1 cellular context compared by ENCODE assay signal in the genomic region with DNA sequence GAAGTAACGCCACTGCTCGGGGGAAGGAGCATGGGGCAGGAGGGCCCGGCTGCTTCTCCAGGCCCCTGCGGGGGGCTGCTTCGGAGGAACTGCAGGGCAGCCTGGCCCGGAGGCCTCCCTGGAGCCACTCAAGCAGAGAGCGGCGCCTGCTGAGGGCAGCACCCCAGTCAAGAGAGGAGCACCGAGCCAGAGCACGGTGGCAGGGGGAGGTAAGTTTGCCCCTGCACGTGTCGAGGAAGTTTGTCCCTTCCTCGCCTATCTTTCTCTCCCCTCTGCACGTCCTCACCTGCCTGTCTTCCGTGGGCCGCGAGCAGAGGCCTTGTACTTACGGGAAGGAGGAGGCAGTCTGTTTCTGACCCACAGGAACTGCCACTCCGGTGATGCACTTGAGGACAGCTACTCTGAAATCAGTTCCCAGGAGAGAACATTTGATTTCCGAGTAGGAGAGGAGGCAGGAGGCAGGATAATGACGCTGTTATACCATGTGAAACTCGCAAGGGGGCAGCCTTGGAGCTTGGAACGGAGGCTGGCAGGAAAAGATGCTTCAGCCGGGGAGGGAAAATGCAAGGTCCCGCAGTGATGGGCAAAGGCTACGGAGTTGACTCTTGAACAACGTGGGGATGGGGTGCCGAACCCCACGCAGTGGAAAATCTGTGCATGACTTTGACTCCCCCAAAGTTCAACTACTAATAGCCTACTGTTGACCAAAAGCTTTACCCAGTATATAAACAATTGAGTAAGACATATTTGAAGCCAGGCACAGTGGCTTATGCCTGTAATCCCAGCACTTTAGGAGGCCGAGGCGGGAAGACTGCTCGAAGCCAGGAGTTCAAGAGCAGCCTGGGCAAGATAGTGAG.
TF ChIP-seq lines count a peak whose summit lies in the region.

No MANE protein-coding gene starts in this region.

TF ChIP-seq in K562, 482 proteins besides CTCF, POLR2A, EP300 and RAD21 (continued from another document and continues in another):
- TF ChIP-seq, protein P1, sequence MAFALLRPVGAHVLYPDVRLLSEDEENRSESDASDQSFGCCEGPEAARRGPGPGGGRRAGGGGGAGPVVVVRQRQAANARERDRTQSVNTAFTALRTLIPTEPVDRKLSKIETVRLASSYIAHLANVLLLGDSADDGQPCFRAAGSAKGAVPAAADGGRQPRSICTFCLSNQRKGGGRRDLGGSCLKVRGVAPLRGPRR (CRISPR knock-in tag; IDR thresholded peaks at IDR 0.05), result no peak
- TF ChIP-seq, protein P2, sequence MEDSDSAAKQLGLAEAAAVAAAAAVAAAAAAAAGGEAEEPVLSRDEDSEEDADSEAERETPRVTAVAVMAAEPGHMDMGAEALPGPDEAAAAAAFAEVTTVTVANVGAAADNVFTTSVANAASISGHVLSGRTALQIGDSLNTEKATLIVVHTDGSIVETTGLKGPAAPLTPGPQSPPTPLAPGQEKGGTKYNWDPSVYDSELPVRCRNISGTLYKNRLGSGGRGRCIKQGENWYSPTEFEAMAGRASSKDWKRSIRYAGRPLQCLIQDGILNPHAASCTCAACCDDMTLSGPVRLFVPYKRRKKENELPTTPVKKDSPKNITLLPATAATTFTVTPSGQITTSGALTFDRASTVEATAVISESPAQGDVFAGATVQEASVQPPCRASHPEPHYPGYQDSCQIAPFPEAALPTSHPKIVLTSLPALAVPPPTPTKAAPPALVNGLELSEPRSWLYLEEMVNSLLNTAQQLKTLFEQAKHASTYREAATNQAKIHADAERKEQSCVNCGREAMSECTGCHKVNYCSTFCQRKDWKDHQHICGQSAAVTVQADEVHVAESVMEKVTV (CRISPR knock-in tag; IDR thresholded peaks at IDR 0.05), result peak; percentile 95
- TF ChIP-seq, protein P3, sequence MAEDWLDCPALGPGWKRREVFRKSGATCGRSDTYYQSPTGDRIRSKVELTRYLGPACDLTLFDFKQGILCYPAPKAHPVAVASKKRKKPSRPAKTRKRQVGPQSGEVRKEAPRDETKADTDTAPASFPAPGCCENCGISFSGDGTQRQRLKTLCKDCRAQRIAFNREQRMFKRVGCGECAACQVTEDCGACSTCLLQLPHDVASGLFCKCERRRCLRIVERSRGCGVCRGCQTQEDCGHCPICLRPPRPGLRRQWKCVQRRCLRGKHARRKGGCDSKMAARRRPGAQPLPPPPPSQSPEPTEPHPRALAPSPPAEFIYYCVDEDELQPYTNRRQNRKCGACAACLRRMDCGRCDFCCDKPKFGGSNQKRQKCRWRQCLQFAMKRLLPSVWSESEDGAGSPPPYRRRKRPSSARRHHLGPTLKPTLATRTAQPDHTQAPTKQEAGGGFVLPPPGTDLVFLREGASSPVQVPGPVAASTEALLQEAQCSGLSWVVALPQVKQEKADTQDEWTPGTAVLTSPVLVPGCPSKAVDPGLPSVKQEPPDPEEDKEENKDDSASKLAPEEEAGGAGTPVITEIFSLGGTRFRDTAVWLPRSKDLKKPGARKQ (CRISPR knock-in tag; IDR thresholded peaks at IDR 0.05), result no peak
- TF ChIP-seq NFATC3 (IDR thresholded peaks at IDR 0.05), result no peak
- TF ChIP-seq, protein P4, sequence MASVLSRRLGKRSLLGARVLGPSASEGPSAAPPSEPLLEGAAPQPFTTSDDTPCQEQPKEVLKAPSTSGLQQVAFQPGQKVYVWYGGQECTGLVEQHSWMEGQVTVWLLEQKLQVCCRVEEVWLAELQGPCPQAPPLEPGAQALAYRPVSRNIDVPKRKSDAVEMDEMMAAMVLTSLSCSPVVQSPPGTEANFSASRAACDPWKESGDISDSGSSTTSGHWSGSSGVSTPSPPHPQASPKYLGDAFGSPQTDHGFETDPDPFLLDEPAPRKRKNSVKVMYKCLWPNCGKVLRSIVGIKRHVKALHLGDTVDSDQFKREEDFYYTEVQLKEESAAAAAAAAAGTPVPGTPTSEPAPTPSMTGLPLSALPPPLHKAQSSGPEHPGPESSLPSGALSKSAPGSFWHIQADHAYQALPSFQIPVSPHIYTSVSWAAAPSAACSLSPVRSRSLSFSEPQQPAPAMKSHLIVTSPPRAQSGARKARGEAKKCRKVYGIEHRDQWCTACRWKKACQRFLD (CRISPR knock-in tag; IDR thresholded peaks at IDR 0.05), result 0 out of 2 replicates have a peak, but pooled peaks have one; percentile 27
- TF ChIP-seq CCAR2 (IDR thresholded peaks at IDR 0.05; ENCODE audit: low read depth, low read length), result no peak
- TF ChIP-seq TAL1 (IDR thresholded peaks at IDR 0.05), result no peak
- TF ChIP-seq, protein P5, sequence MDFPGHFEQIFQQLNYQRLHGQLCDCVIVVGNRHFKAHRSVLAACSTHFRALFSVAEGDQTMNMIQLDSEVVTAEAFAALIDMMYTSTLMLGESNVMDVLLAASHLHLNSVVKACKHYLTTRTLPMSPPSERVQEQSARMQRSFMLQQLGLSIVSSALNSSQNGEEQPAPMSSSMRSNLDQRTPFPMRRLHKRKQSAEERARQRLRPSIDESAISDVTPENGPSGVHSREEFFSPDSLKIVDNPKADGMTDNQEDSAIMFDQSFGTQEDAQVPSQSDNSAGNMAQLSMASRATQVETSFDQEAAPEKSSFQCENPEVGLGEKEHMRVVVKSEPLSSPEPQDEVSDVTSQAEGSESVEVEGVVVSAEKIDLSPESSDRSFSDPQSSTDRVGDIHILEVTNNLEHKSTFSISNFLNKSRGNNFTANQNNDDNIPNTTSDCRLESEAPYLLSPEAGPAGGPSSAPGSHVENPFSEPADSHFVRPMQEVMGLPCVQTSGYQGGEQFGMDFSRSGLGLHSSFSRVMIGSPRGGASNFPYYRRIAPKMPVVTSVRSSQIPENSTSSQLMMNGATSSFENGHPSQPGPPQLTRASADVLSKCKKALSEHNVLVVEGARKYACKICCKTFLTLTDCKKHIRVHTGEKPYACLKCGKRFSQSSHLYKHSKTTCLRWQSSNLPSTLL (IDR thresholded peaks at IDR 0.05), result no peak
- no peak for TF ChIP-seq CHD1 (IDR thresholded peaks at IDR 0.05; ENCODE audit: low read length)
- TF ChIP-seq PTRF (tag; IDR thresholded peaks at IDR 0.05), result no peak
- no peak for TF ChIP-seq RBM17 (IDR thresholded peaks at IDR 0.05; ENCODE audit: borderline replicate concordance, low read depth, low read length)
- no peak for TF ChIP-seq NR2C2 (CRISPR knock-in tag; IDR thresholded peaks at IDR 0.05)
- no peak for TF ChIP-seq NR2C2 (tag; IDR thresholded peaks at IDR 0.05)
- TF ChIP-seq MCM3 (IDR thresholded peaks at IDR 0.05), result no peak
- TF ChIP-seq NFIX (CRISPR knock-in tag; IDR thresholded peaks at IDR 0.05; ENCODE audit: low read depth), result no peak
- 0 out of 2 replicates have a peak, but pooled peaks have one; percentile 34 for TF ChIP-seq JUN (IDR thresholded peaks at IDR 0.05; ENCODE audit: borderline replicate concordance, low read depth, low read length)
- TF ChIP-seq JUN (CRISPR knock-in tag; IDR thresholded peaks at IDR 0.05; ENCODE audit: borderline replicate concordance), result no peak
- TF ChIP-seq ZNF644 (tag; IDR thresholded peaks at IDR 0.05; ENCODE audit: low read depth), result no peak
- 0 out of 2 replicates have a peak, but pooled peaks have one; percentile 14 for TF ChIP-seq EHMT2 (IDR thresholded peaks at IDR 0.05)
- TF ChIP-seq FUS (optimal IDR thresholded peaks at IDR 0.05; ENCODE audit: low read depth, low read length), result no peak
- no peak for TF ChIP-seq GTF2A2 (tag; IDR thresholded peaks at IDR 0.05)
- no peak for TF ChIP-seq ZNF507 (tag; conservative IDR thresholded peaks at IDR 0.05)
- no peak for TF ChIP-seq ZNF197 (CRISPR knock-in tag; IDR thresholded peaks at IDR 0.05; ENCODE audit: low read depth)
- TF ChIP-seq NCOA6 (IDR thresholded peaks at IDR 0.05), result no peak
- no peak for TF ChIP-seq ZC3H8 (IDR thresholded peaks at IDR 0.05)
- no peak for TF ChIP-seq BRCA1 (IDR thresholded peaks at IDR 0.05)
- TF ChIP-seq BRCA1 (CRISPR knock-in tag; IDR thresholded peaks at IDR 0.05), result no peak
- no peak for TF ChIP-seq NFYB (IDR thresholded peaks at IDR 0.05; ENCODE audit: extremely low read depth, insufficient read length)
- 0 out of 2 replicates have a peak, but pooled peaks have one; percentile 36 for TF ChIP-seq HDAC2 (IDR thresholded peaks at IDR 0.05)
- peak; percentile 54 for TF ChIP-seq ETV1 (tag; conservative IDR thresholded peaks at IDR 0.05; ENCODE audit: low read depth)
- peak; percentile 65 for TF ChIP-seq RB1 (IDR thresholded peaks at IDR 0.05; ENCODE audit: low read depth)
- TF ChIP-seq, protein P6, sequence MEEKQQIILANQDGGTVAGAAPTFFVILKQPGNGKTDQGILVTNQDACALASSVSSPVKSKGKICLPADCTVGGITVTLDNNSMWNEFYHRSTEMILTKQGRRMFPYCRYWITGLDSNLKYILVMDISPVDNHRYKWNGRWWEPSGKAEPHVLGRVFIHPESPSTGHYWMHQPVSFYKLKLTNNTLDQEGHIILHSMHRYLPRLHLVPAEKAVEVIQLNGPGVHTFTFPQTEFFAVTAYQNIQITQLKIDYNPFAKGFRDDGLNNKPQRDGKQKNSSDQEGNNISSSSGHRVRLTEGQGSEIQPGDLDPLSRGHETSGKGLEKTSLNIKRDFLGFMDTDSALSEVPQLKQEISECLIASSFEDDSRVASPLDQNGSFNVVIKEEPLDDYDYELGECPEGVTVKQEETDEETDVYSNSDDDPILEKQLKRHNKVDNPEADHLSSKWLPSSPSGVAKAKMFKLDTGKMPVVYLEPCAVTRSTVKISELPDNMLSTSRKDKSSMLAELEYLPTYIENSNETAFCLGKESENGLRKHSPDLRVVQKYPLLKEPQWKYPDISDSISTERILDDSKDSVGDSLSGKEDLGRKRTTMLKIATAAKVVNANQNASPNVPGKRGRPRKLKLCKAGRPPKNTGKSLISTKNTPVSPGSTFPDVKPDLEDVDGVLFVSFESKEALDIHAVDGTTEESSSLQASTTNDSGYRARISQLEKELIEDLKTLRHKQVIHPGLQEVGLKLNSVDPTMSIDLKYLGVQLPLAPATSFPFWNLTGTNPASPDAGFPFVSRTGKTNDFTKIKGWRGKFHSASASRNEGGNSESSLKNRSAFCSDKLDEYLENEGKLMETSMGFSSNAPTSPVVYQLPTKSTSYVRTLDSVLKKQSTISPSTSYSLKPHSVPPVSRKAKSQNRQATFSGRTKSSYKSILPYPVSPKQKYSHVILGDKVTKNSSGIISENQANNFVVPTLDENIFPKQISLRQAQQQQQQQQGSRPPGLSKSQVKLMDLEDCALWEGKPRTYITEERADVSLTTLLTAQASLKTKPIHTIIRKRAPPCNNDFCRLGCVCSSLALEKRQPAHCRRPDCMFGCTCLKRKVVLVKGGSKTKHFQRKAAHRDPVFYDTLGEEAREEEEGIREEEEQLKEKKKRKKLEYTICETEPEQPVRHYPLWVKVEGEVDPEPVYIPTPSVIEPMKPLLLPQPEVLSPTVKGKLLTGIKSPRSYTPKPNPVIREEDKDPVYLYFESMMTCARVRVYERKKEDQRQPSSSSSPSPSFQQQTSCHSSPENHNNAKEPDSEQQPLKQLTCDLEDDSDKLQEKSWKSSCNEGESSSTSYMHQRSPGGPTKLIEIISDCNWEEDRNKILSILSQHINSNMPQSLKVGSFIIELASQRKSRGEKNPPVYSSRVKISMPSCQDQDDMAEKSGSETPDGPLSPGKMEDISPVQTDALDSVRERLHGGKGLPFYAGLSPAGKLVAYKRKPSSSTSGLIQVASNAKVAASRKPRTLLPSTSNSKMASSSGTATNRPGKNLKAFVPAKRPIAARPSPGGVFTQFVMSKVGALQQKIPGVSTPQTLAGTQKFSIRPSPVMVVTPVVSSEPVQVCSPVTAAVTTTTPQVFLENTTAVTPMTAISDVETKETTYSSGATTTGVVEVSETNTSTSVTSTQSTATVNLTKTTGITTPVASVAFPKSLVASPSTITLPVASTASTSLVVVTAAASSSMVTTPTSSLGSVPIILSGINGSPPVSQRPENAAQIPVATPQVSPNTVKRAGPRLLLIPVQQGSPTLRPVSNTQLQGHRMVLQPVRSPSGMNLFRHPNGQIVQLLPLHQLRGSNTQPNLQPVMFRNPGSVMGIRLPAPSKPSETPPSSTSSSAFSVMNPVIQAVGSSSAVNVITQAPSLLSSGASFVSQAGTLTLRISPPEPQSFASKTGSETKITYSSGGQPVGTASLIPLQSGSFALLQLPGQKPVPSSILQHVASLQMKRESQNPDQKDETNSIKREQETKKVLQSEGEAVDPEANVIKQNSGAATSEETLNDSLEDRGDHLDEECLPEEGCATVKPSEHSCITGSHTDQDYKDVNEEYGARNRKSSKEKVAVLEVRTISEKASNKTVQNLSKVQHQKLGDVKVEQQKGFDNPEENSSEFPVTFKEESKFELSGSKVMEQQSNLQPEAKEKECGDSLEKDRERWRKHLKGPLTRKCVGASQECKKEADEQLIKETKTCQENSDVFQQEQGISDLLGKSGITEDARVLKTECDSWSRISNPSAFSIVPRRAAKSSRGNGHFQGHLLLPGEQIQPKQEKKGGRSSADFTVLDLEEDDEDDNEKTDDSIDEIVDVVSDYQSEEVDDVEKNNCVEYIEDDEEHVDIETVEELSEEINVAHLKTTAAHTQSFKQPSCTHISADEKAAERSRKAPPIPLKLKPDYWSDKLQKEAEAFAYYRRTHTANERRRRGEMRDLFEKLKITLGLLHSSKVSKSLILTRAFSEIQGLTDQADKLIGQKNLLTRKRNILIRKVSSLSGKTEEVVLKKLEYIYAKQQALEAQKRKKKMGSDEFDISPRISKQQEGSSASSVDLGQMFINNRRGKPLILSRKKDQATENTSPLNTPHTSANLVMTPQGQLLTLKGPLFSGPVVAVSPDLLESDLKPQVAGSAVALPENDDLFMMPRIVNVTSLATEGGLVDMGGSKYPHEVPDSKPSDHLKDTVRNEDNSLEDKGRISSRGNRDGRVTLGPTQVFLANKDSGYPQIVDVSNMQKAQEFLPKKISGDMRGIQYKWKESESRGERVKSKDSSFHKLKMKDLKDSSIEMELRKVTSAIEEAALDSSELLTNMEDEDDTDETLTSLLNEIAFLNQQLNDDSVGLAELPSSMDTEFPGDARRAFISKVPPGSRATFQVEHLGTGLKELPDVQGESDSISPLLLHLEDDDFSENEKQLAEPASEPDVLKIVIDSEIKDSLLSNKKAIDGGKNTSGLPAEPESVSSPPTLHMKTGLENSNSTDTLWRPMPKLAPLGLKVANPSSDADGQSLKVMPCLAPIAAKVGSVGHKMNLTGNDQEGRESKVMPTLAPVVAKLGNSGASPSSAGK (IDR thresholded peaks at IDR 0.05), result no peak
- TF ChIP-seq FOXM1 (IDR thresholded peaks at IDR 0.05; ENCODE audit: low read depth), result no peak
- TF ChIP-seq FOXM1 (CRISPR knock-in tag; IDR thresholded peaks at IDR 0.05; ENCODE audit: low read depth), result no peak
- no peak for TF ChIP-seq CCNT2 (IDR thresholded peaks at IDR 0.05; ENCODE audit: borderline replicate concordance, extremely low read depth, insufficient read length, low read depth, low read length)
- TF ChIP-seq, protein P7, sequence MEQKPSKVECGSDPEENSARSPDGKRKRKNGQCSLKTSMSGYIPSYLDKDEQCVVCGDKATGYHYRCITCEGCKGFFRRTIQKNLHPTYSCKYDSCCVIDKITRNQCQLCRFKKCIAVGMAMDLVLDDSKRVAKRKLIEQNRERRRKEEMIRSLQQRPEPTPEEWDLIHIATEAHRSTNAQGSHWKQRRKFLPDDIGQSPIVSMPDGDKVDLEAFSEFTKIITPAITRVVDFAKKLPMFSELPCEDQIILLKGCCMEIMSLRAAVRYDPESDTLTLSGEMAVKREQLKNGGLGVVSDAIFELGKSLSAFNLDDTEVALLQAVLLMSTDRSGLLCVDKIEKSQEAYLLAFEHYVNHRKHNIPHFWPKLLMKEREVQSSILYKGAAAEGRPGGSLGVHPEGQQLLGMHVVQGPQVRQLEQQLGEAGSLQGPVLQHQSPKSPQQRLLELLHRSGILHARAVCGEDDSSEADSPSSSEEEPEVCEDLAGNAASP (IDR thresholded peaks at IDR 0.05), result no peak
- TF ChIP-seq PCBP1 (IDR thresholded peaks at IDR 0.05; ENCODE audit: low read depth, low read length, poor library complexity, severe bottlenecking), result no peak
- TF ChIP-seq KLF6 (CRISPR knock-in tag; IDR thresholded peaks at IDR 0.05; ENCODE audit: borderline replicate concordance), result no peak
- no peak for TF ChIP-seq ZBTB1 (CRISPR knock-in tag; IDR thresholded peaks at IDR 0.05; ENCODE audit: borderline replicate concordance, low read depth)
